In the genomic region with DNA sequence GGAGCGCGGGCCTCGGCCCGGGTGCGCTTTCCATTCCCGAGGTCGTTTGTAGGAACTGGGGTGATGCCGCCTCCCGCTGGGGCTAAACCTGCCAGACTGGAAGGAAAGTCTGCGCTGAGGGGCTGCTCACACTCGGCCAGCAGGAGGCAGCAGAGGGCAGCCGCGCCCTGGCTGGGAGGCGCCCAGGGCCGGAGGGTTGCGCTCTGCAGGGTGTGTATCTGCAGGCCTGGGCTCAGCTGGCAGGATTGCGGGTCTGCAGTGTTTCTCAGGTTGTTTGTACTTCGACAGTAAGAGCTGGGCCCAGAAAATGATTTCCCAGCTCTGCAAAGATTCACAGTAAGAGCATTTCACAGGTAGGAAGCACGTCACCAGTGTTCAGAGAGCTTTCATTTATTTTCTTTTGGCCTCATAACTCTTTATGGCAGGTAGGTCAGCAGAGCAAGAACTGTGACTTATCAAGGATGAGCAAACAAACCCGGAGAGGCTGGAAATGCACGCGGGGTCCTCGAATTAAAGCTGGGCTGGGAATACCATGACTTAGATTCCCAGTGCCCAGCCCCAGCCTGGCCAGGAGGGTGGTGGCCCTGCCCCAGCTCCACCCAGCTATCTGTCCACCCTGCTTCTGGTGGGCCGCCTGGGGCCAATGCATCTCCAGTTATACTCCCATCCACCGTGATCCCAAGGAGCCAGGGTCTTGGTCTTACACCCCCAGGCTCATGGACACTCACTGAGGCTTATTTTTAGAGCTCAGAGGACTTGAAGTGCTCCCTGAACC, we compare ENCODE assay signal across 1 cellular context.
TF ChIP-seq lines count a peak whose summit lies in the region.

No MANE protein-coding gene starts in this region.

TF ChIP-seq in K562, 482 proteins besides CTCF, POLR2A, EP300 and RAD21 (continued from another document and continues in another):
- TF ChIP-seq, protein P1, sequence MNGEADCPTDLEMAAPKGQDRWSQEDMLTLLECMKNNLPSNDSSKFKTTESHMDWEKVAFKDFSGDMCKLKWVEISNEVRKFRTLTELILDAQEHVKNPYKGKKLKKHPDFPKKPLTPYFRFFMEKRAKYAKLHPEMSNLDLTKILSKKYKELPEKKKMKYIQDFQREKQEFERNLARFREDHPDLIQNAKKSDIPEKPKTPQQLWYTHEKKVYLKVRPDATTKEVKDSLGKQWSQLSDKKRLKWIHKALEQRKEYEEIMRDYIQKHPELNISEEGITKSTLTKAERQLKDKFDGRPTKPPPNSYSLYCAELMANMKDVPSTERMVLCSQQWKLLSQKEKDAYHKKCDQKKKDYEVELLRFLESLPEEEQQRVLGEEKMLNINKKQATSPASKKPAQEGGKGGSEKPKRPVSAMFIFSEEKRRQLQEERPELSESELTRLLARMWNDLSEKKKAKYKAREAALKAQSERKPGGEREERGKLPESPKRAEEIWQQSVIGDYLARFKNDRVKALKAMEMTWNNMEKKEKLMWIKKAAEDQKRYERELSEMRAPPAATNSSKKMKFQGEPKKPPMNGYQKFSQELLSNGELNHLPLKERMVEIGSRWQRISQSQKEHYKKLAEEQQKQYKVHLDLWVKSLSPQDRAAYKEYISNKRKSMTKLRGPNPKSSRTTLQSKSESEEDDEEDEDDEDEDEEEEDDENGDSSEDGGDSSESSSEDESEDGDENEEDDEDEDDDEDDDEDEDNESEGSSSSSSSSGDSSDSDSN (IDR thresholded peaks at IDR 0.05; ENCODE audit: borderline replicate concordance in 1 of 2, low read depth in 2 of 2, low read length in 2 of 2): peak in 1 of 2 experiments; percentile 45; a peak in 1 of 4 replicates
- TF ChIP-seq CHCHD3 (CRISPR knock-in tag; IDR thresholded peaks at IDR 0.05) (no peak), CTBP1 (IDR thresholded peaks at IDR 0.05; ENCODE audit: borderline replicate concordance) (peak; percentile 57; the same call in 1 of the 2 replicates), ARID2 (IDR thresholded peaks at IDR 0.05) (peak; percentile 74; the same call in 1 of the 2 replicates), MAZ (CRISPR knock-in tag; conservative IDR thresholded peaks at IDR 0.05 in 1 of 2, IDR thresholded peaks at IDR 0.05 in 1 of 2) (peak in 1 of 2 experiments; percentile 68; a peak in 2 of 4 replicates), IFI16 (CRISPR knock-in tag; IDR thresholded peaks at IDR 0.05) (no peak), PBX2 (CRISPR knock-in tag; IDR thresholded peaks at IDR 0.05; ENCODE audit: low read depth) (no peak), PBX2 (tag; conservative IDR thresholded peaks at IDR 0.05; ENCODE audit: low read depth) (0 out of 2 replicates have a peak, but pooled peaks have one; percentile 25), DIDO1 (tag; IDR thresholded peaks at IDR 0.05; ENCODE audit: low read depth) (no peak), KLF1 (tag; IDR thresholded peaks at IDR 0.05) (peak; percentile 17; the same call in 1 of the 2 replicates), VEZF1 (CRISPR knock-in tag; IDR thresholded peaks at IDR 0.05) (0 out of 2 replicates have a peak, but pooled peaks have one; percentile 14), SMC3 (conservative IDR thresholded peaks at IDR 0.05; ENCODE audit: insufficient read depth, low read depth, low read length) (peak; percentile 92), NFXL1 (CRISPR knock-in tag; IDR thresholded peaks at IDR 0.05) (no peak), U2AF1 (optimal IDR thresholded peaks at IDR 0.05; ENCODE audit: low read depth, low read length) (no peak), MAFG (tag; conservative IDR thresholded peaks at IDR 0.05) (no peak), NCOA4 (IDR thresholded peaks at IDR 0.05; ENCODE audit: partially characterized antibody) (no peak), ZNF140 (CRISPR knock-in tag; IDR thresholded peaks at IDR 0.05) (no peak), BHLHE40 (IDR thresholded peaks at IDR 0.05; ENCODE audit: low read length) (0 out of 2 replicates have a peak, but pooled peaks have one; percentile 24), MAFF (IDR thresholded peaks at IDR 0.05; ENCODE audit: low read length) (no peak), CREM (IDR thresholded peaks at IDR 0.05; ENCODE audit: low read depth) (no peak), ATF7 (IDR thresholded peaks at IDR 0.05) (peak; percentile 28; the same call in 1 of the 2 replicates), TEAD2 (tag; IDR thresholded peaks at IDR 0.05) (no peak), CUX1 (CRISPR knock-in tag; IDR thresholded peaks at IDR 0.05) (no peak), KLF6 (CRISPR knock-in tag; IDR thresholded peaks at IDR 0.05; ENCODE audit: borderline replicate concordance) (no peak), NCOA6 (IDR thresholded peaks at IDR 0.05) (no peak), MEIS2 (IDR thresholded peaks at IDR 0.05; ENCODE audit: partially characterized antibody) (peak; percentile 42), ZNF324 (CRISPR knock-in tag; IDR thresholded peaks at IDR 0.05) (no peak), ELF4 (CRISPR knock-in tag; IDR thresholded peaks at IDR 0.05) (no peak), PTRF (tag; IDR thresholded peaks at IDR 0.05) (no peak), CC2D1A (IDR thresholded peaks at IDR 0.05) (0 out of 2 replicates have a peak, but pooled peaks have one; percentile 27), RFX7 (CRISPR knock-in tag; IDR thresholded peaks at IDR 0.05) (no peak), MTA3 (IDR thresholded peaks at IDR 0.05; ENCODE audit: borderline replicate concordance) (no peak; the same call in 1 of the 2 replicates), ZNF707 (CRISPR knock-in tag; conservative IDR thresholded peaks at IDR 0.05) (no peak), L3MBTL2 (IDR thresholded peaks at IDR 0.05) (peak; percentile 34; the same call in 1 of the 2 replicates), ZBTB7A (IDR thresholded peaks at IDR 0.05; ENCODE audit: borderline replicate concordance, control insufficient read depth, low read depth, low read length) (peak; percentile 42; the same call in 1 of the 2 replicates), STAG1 (CRISPR knock-in tag; IDR thresholded peaks at IDR 0.05; ENCODE audit: borderline replicate concordance) (peak; percentile 79; the same call in 1 of the 2 replicates), RCOR1 (IDR thresholded peaks at IDR 0.05; ENCODE audit: borderline replicate concordance in 1 of 2, low read depth in 2 of 2, low read length in 2 of 2) (0 out of 4 replicates have a peak, but pooled peaks of 1 of the 2 experiments have one; percentile 9), NRF1 (conservative IDR thresholded peaks at IDR 0.05 in 1 of 2, IDR thresholded peaks at IDR 0.05 in 1 of 2) (peak in 1 of 2 experiments; percentile 31; a peak in 1 of 4 replicates), TRIM24 (IDR thresholded peaks at IDR 0.05) (no peak), ZKSCAN1 (IDR thresholded peaks at IDR 0.05; ENCODE audit: low read depth, low read length) (0 out of 2 replicates have a peak, but pooled peaks have one; percentile 35), NCOR1 (IDR thresholded peaks at IDR 0.05) (0 out of 2 replicates have a peak, but pooled peaks have one; percentile 20)
- TF ChIP-seq, protein P2, sequence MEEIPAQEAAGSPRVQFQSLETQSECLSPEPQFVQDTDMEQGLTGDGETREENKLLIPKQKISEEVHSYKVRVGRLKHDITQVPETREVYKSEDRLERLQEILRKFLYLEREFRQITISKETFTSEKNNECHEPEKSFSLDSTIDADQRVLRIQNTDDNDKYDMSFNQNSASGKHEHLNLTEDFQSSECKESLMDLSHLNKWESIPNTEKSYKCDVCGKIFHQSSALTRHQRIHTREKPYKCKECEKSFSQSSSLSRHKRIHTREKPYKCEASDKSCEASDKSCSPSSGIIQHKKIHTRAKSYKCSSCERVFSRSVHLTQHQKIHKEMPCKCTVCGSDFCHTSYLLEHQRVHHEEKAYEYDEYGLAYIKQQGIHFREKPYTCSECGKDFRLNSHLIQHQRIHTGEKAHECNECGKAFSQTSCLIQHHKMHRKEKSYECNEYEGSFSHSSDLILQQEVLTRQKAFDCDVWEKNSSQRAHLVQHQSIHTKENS (CRISPR knock-in tag; IDR thresholded peaks at IDR 0.05): no peak
- TF ChIP-seq, protein P3, sequence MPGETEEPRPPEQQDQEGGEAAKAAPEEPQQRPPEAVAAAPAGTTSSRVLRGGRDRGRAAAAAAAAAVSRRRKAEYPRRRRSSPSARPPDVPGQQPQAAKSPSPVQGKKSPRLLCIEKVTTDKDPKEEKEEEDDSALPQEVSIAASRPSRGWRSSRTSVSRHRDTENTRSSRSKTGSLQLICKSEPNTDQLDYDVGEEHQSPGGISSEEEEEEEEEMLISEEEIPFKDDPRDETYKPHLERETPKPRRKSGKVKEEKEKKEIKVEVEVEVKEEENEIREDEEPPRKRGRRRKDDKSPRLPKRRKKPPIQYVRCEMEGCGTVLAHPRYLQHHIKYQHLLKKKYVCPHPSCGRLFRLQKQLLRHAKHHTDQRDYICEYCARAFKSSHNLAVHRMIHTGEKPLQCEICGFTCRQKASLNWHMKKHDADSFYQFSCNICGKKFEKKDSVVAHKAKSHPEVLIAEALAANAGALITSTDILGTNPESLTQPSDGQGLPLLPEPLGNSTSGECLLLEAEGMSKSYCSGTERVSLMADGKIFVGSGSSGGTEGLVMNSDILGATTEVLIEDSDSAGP (CRISPR knock-in tag; IDR thresholded peaks at IDR 0.05): no peak
- TF ChIP-seq, protein P4, sequence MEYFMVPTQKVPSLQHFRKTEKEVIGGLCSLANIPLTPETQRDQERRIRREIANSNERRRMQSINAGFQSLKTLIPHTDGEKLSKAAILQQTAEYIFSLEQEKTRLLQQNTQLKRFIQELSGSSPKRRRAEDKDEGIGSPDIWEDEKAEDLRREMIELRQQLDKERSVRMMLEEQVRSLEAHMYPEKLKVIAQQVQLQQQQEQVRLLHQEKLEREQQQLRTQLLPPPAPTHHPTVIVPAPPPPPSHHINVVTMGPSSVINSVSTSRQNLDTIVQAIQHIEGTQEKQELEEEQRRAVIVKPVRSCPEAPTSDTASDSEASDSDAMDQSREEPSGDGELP (CRISPR knock-in tag; IDR thresholded peaks at IDR 0.05; ENCODE audit: borderline replicate concordance): peak; percentile 71
- TF ChIP-seq, protein P5, sequence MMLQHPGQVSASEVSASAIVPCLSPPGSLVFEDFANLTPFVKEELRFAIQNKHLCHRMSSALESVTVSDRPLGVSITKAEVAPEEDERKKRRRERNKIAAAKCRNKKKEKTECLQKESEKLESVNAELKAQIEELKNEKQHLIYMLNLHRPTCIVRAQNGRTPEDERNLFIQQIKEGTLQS (IDR thresholded peaks at IDR 0.05): no peak
- TF ChIP-seq, protein P5 (CRISPR knock-in tag; conservative IDR thresholded peaks at IDR 0.05): no peak
